Comparison of ENCODE assay signal across 1 cellular context in the genomic region with DNA sequence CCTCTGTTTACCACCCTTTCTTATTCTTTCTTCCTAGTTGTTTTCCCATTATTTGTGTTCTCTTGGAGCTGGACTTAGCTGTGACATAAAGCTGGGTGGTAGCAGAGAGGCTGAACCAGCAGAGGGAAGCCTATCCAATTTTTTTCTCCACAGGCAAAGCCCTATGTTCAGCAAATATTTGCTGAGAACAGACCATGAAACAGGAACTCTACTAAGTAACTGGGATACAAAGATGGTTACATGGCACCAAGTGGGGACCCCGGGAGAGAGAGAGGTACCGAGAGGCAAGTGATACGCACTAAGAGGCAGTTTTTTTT.
TF ChIP-seq lines count a peak whose summit lies in the region.

No MANE protein-coding gene starts in this region.

TF ChIP-seq in SK-N-SH treated with all-trans-retinoic acid at 6 μM for 48 hours, 23 proteins besides CTCF, POLR2A, EP300 and RAD21 (continued from another document):
- TF ChIP-seq, protein P1, sequence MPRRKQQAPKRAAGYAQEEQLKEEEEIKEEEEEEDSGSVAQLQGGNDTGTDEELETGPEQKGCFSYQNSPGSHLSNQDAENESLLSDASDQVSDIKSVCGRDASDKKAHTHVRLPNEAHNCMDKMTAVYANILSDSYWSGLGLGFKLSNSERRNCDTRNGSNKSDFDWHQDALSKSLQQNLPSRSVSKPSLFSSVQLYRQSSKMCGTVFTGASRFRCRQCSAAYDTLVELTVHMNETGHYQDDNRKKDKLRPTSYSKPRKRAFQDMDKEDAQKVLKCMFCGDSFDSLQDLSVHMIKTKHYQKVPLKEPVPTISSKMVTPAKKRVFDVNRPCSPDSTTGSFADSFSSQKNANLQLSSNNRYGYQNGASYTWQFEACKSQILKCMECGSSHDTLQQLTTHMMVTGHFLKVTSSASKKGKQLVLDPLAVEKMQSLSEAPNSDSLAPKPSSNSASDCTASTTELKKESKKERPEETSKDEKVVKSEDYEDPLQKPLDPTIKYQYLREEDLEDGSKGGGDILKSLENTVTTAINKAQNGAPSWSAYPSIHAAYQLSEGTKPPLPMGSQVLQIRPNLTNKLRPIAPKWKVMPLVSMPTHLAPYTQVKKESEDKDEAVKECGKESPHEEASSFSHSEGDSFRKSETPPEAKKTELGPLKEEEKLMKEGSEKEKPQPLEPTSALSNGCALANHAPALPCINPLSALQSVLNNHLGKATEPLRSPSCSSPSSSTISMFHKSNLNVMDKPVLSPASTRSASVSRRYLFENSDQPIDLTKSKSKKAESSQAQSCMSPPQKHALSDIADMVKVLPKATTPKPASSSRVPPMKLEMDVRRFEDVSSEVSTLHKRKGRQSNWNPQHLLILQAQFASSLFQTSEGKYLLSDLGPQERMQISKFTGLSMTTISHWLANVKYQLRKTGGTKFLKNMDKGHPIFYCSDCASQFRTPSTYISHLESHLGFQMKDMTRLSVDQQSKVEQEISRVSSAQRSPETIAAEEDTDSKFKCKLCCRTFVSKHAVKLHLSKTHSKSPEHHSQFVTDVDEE (CRISPR knock-in tag; IDR thresholded peaks at IDR 0.05): no peak
- no peak for TF ChIP-seq ZNF565 (CRISPR knock-in tag; conservative IDR thresholded peaks at IDR 0.05; ENCODE audit: low read depth)
- no peak for TF ChIP-seq ZFP30 (CRISPR knock-in tag; IDR thresholded peaks at IDR 0.05)
- TF ChIP-seq TOX (CRISPR knock-in tag; IDR thresholded peaks at IDR 0.05; ENCODE audit: borderline replicate concordance): no peak
TF ChIP-seq in SK-N-SH treated with all-trans-retinoic acid at 6 μM for 48 hours: peak in this region for 0.
